Comparison of ENCODE assay signal across 8 cellular contexts in the genomic region with DNA sequence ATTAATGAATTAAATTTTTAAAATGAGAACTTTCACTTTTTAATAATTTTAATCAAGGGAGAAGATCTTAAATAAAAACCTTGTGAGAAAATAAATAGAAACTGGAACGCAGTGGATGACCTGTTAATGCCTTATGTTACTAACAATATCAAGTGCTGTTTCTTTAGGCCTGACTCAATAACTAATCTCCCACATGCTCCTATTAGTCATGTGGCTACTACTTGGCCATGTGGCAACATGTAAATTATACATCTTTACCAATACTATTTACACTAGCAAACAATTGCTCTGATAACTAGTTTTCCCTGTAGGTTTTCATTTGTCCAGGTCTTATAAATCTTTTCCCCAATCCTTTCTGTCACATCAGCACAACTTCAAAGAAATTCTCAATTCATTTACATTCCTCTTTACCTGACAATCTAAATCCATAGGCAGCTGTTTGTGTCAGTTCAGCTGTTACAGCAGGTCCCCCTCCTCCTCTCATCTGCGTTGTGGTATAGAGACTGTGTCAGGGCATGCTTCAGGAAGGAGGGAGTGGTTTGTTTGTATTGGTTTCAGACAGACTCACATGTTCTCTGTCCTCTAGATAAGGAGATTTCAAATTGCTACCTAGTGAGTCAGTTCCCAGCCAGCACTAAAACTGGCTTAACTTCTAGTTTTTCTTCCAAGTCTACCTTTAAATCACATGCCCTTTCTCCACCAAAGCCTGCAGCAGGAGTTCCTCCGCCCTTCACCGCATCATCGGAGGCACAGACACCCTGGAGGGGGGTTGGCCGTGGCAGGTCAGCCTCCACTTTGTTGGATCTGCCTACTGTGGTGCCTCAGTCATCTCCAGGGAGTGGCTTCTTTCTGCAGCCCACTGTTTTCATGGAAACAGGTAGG. TPM values are rescaled to one million over a fixed set of nuclear protein-coding genes. Genes with fewer than 3 reads are reported as not detected.
DNase-seq lines count a peak whose midpoint lies in the region; ATAC-seq and TF ChIP-seq lines count a peak whose summit lies in the region.

No MANE protein-coding gene starts in this region.

- H3K4me1 ChIP-seq in mucosa of descending colon (ENCODE audit: low read depth), result peaks cover 27% of the 10 kb centered on the region
- no peaks in the 10 kb centered on the region for H3K4me1 ChIP-seq in sigmoid colon

- peak; percentile 21 for DNase-seq in stimulated activated CD4-positive, alpha-beta T cell treated with anti-CD3 and anti-CD28 coated beads, Interleukin-4, amount 100 ng/mL, for 24 hours
- DNase-seq in stimulated activated CD4-positive, alpha-beta T cell treated with anti-CD3 and anti-CD28 coated beads, Interleukin-4, amount 100 ng/mL, for 4 hours, result no peak
- DNase-seq in NCI-H82 (lab: John Stamatoyannopoulos, UW), result peak; percentile 83
- DNase-seq in astrocyte of the hippocampus (ENCODE audit: low read depth, low spot score), result peak; percentile 92
- DNase-seq in mucosa of descending colon, result peak; percentile 71 to 73 (median 73)
- DNase-seq in sigmoid colon, result no peak
- no peak for DNase-seq in GM20000 (ENCODE audit: low spot score)

- TF ChIP-seq CTCF in mucosa of descending colon (IDR thresholded peaks at IDR 0.05), result no peak
- TF ChIP-seq CTCF in sigmoid colon (IDR thresholded peaks at IDR 0.05), result no peak
- TF ChIP-seq CTCF in GM20000 (IDR thresholded peaks at IDR 0.05; ENCODE audit: extremely low read depth, missing control alignments), result no peak

- no peak overlapping the region for H3K27ac ChIP-seq in sigmoid colon

- 10 to 44% methylated on average over 6 of the region's 6 CpGs for WGBS in sigmoid colon, 2 donors

- ATAC-seq in HG03103 (IDR thresholded peaks at IDR 0.05; ENCODE audit: low read depth, unreplicated experiment) (peak; percentile 85), mucosa of descending colon (peak; percentile 98)

- H3K4me3 ChIP-seq in mucosa of descending colon (no peak overlapping the region), sigmoid colon (no peak overlapping the region)

- H3K36me3 ChIP-seq in mucosa of descending colon (ENCODE audit: low read depth) (no peaks in the 10 kb centered on the region), sigmoid colon (no peaks in the 10 kb centered on the region)

- H3K9me3 ChIP-seq in mucosa of descending colon (no peaks in the 10 kb centered on the region), sigmoid colon (no peaks in the 10 kb centered on the region)

- H3K27me3 ChIP-seq in sigmoid colon, result no peaks in the 10 kb centered on the region

- TF ChIP-seq EP300 in sigmoid colon (IDR thresholded peaks at IDR 0.05), result no peak

- intact Hi-C loops in mucosa of descending colon (cut with DNase I, micrococcal nuclease) (no loop called here), sigmoid colon (cut with DNase I) (no loop called here)

- no peak for TF ChIP-seq POLR2A in sigmoid colon (IDR thresholded peaks at IDR 0.05)

RNA-seq across cellular contexts. Expression of gene C3orf52, which starts 11.3 kb away (rescaled TPM):
- total RNA-seq in mucosa of descending colon (10 to 100 TPM; 22.6 to 49.9 (median 36.3) TPM), sigmoid colon (1 to 10 TPM in 2 of 4 donors, under 1 TPM in 2; 0.36 to 2.2 (median 1.3) TPM)
- polyA plus RNA-seq in sigmoid colon, result 10 to 100 TPM; 10.2 to 17.4 (median 12.5) TPM

RNA-seq across cellular contexts. Expression of gene TMPRSS7, which starts 40.3 kb away (rescaled TPM):
- total RNA-seq in mucosa of descending colon, result under 1 TPM in 1 of 3 donors, not detected in 2; 0.12 TPM
- not detected for total RNA-seq in sigmoid colon
- under 1 TPM in 1 of 3 donors, not detected in 2; under 0.01 TPM for polyA plus RNA-seq in sigmoid colon

RNA-seq across cellular contexts. Expression of gene GCSAM, which starts 58.2 kb away (rescaled TPM):
- total RNA-seq in mucosa of descending colon, result under 1 TPM in 2 of 3 donors, not detected in 1; 0.36 to 0.41 TPM
- not detected for total RNA-seq in sigmoid colon
- 1 to 10 TPM in 1 of 3 donors, under 1 TPM in 1, not detected in 1; 0.69 to 8.4 TPM for polyA plus RNA-seq in sigmoid colon

Comparison
In these comparisons a context has a peak if more than half of its experiments do, and no peak if none do; other contexts are left out.
1. DNase-seq: peak in stimulated activated CD4-positive, alpha-beta T cell treated with anti-CD3 and anti-CD28 coated beads, Interleukin-4, amount 100 ng/mL, for 24 hours (single experiment), NCI-H82 (single experiment), astrocyte of the hippocampus (single experiment) and mucosa of descending colon (3 of 3); none in stimulated activated CD4-positive, alpha-beta T cell treated with anti-CD3 and anti-CD28 coated beads, Interleukin-4, amount 100 ng/mL, for 4 hours (0 of 2), sigmoid colon (single experiment) and GM20000 (single experiment).
2. RNA of gene C3orf52, which starts 11.3 kb away (total RNA-seq): 22.6 to 49.9 TPM in mucosa of descending colon; 0.36 to 2.2 TPM in sigmoid colon; every median in the first group is over 4 times any median in the second.